Comparison of ENCODE assay signal across 16 cellular contexts in the genomic region with DNA sequence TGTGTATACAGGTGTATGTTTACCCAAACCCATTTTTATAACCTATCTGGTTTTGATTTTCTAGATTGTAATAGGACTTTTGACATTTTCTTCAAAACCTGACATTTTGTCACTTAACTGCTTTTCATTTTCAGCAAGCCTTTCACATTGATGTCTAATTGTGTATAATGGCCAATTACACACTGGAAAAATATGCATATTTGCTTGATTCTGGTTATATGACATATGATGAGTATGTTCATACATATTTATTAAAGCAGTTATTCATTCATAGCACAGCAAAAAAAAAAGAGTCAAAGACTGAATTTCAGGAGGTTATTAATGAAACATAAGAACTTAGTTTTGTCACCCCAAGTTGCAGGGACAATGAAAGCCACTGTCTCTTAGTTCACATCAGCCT.
A peak's percentile ranks its signal among the peaks of the same experiment; 100 is the strongest.
DNase-seq lines count a peak whose midpoint lies in the region; ATAC-seq and TF ChIP-seq lines count a peak whose summit lies in the region.
"Had no signal": no experiment of that assay in that cellular context is flagged by ENCODE, and none has a peak within 500 bp of the region (broad histone marks: within the 10 kb centered on the region; RNA-seq: fewer than 3 reads in every experiment).

No MANE protein-coding gene starts in this region.

- H3K4me3 ChIP-seq in epithelial cell of esophagus (ENCODE audit: low read length) = no peak overlapping the region
- H3K4me3 ChIP-seq: BLaER1, K562 had no signal

- DNase-seq in EH (ENCODE audit: low read depth) (peak; percentile 17), HCEC 1CT (peak; percentile 55), RKO (ENCODE audit: low spot score) (peak; percentile 3), epithelial cell of esophagus (ENCODE audit: low read depth) (peak; percentile 18), nucleus accumbens (lab: John Stamatoyannopoulos, UW) (no peak), posterior vena cava (ENCODE audit: low spot score) (no peak), GM19240 (ENCODE audit: insufficient read length, low spot score) (no peak)
- DNase-seq: 8988T; CD4-positive, alpha-beta memory T cell; DMS153; DMS79; GDM1; H9 had no signal

- TF ChIP-seq CTCF in epithelial cell of esophagus (IDR thresholded peaks at IDR 0.05; ENCODE audit: insufficient read depth, low read depth, low read length, missing control alignments) = no peak

- intact Hi-C loops in posterior vena cava (cut with DNase I) = loop anchor here (10.0 kb wide), 2 partner anchors 373 to 473 kb away; a partner anchor contains a TSS

- ATAC-seq in GM21825 (IDR thresholded peaks at IDR 0.05; ENCODE audit: unreplicated experiment) = no peak
- ATAC-seq: K562 had no signal

Comparison
In these comparisons a context has a peak if more than half of its experiments do, and no peak if none do; other contexts are left out.
1. DNase-seq: peak in EH (single experiment), HCEC 1CT (single experiment), RKO (single experiment) and epithelial cell of esophagus (single experiment); none in nucleus accumbens (0 of 56), posterior vena cava (single experiment) and GM19240 (single experiment).